Comparison of ENCODE assay signal across 26 cellular contexts in genomic region chr10:131440405-131441360, GRCh38.
A peak's percentile ranks its signal among the peaks of the same experiment; 100 is the strongest.
DNase-seq lines count a peak whose midpoint lies in the region; ATAC-seq, FAIRE-seq and TF ChIP-seq lines count a peak whose summit lies in the region.
"Had no signal": no experiment of that assay in that cellular context is flagged by ENCODE, and none has a peak within 500 bp of the region (broad histone marks: within the 10 kb centered on the region; RNA-seq: fewer than 3 reads in every experiment).

No MANE protein-coding gene starts in this region.

- intact Hi-C loops in kidney (cut with DNase I) = no loop called here
- intact Hi-C loops in left colon (cut with DNase I, micrococcal nuclease) = no loop called here

- no peak overlapping the region for H2AK5ac ChIP-seq in neuronal stem cell (ENCODE audit: low read depth, low read length)

- peak; percentile 8 for ATAC-seq in stimulated activated naive CD8-positive, alpha-beta T cell treated with anti-CD3 and anti-CD28 coated beads, Interleukin-15, Interleukin-2, amounts not matched to agents 100 U/mL and 50 U/mL, for 24 hours
- ATAC-seq in stimulated activated naive CD8-positive, alpha-beta T cell treated with anti-CD3 and anti-CD28 coated beads, Interleukin-15, amount 100 ng/mL, for 72 hours = no peak
- no peak for ATAC-seq in left colon
- no peak for ATAC-seq in esophagus mucosa
- ATAC-seq: A549, GM12878, GM23338, HCT116 had no signal

- peaks cover 0 to 2% (median 0%) of the 10 kb centered on the region in 3 experiments for H3K27me3 ChIP-seq in neuronal stem cell (ENCODE audit: control insufficient read depth in 3 of 3, insufficient read depth in 3 of 3, low read depth in 1 of 3, low read length in 3 of 3)
- H3K27me3 ChIP-seq: BE2C; BLaER1 treated with 17β-estradiol and CSF1 and Interleukin-3, amounts not matched to agents 10 nM and 100 nM had no signal

- no peak for FAIRE-seq in kidney (lab: Jason Lieb, UNC)
- FAIRE-seq: A549, D721Med, GM12878, GM19239 had no signal

- no peak for DNase-seq in stimulated activated naive CD8-positive, alpha-beta T cell treated with anti-CD3 and anti-CD28 coated beads, Interleukin-15, Interleukin-2, amounts not matched to agents 100 U/mL and 50 U/mL, for 24 hours
- no peak for DNase-seq in stimulated activated naive CD8-positive, alpha-beta T cell treated with anti-CD3 and anti-CD28 coated beads, Interleukin-15, amount 100 ng/mL, for 72 hours
- DNase-seq in kidney (peak; percentile 73), neuronal stem cell (ENCODE audit: low spot score) (no peak), left colon (no peak), amygdala (lab: John Stamatoyannopoulos, UW) (no peak)
- DNase-seq: 8988T; ACHN; AML-193; BE2C; CD8-positive, alpha-beta memory T cell; DMS 273 treated with DMSO at 0.1 percent for 48 hours; DMS79; EL; GDM1; H9 had no signal

- no peak overlapping the region for H2BK12ac ChIP-seq in neuronal stem cell (ENCODE audit: low read length)

- H3K4me3 Mint-ChIP-seq in stimulated activated naive CD8-positive, alpha-beta T cell treated with anti-CD3 and anti-CD28 coated beads, Interleukin-15, amount 100 ng/mL, for 72 hours = no peak overlapping the region
- H3K4me3 Mint-ChIP-seq: CD4-positive, alpha-beta T cell; CD8-positive, alpha-beta memory T cell; GM23338; H9 had no signal

- H3K9me3 Mint-ChIP-seq in stimulated activated naive CD8-positive, alpha-beta T cell treated with anti-CD3 and anti-CD28 coated beads, Interleukin-15, amount 100 ng/mL, for 72 hours = no peaks in the 10 kb centered on the region
- H3K9me3 Mint-ChIP-seq: CD14-positive monocyte; CD4-positive, alpha-beta T cell; H9 had no signal

- H3K4ac ChIP-seq in neuronal stem cell (ENCODE audit: low read length) = no peak overlapping the region

- H3K4me3 ChIP-seq in kidney (ENCODE audit: low read length in 2 of 2) = no peak overlapping the region
- no peak overlapping the region for H3K4me3 ChIP-seq in neuronal stem cell (ENCODE audit: low read length in 2 of 2)
- H3K4me3 ChIP-seq: A549; BLaER1 treated with 17β-estradiol and CSF1 and Interleukin-3, amounts not matched to agents 10 nM and 100 nM; GM12878; GM23338 had no signal

- H3K27me3 Mint-ChIP-seq in stimulated activated naive CD8-positive, alpha-beta T cell treated with anti-CD3 and anti-CD28 coated beads, Interleukin-15, amount 100 ng/mL, for 72 hours = peaks cover 43% of the 10 kb centered on the region

- H2BK120ac ChIP-seq in neuronal stem cell (ENCODE audit: low read depth, low read length) = no peak overlapping the region

- H3K36me3 ChIP-seq in kidney (ENCODE audit: control insufficient read depth in 1 of 2, insufficient read depth in 2 of 2, low read length in 2 of 2) (no peaks in the 10 kb centered on the region), neuronal stem cell (replicated peaks in 1 of 2; ENCODE audit: control insufficient read depth in 2 of 2, insufficient read depth in 2 of 2, low read length in 2 of 2) (no peaks in the 10 kb centered on the region)
- H3K36me3 ChIP-seq: BE2C; BLaER1 treated with 17β-estradiol and CSF1 and Interleukin-3, amounts not matched to agents 10 nM and 100 nM had no signal

- H2BK15ac ChIP-seq in neuronal stem cell (ENCODE audit: low read length) = no peak overlapping the region

- H3K4me1 ChIP-seq in kidney (ENCODE audit: control insufficient read depth in 1 of 2, insufficient read depth in 1 of 2, low read depth in 1 of 2, low read length in 2 of 2) = no peaks in the 10 kb centered on the region
- H3K4me1 ChIP-seq in neuronal stem cell (ENCODE audit: control insufficient read depth in 2 of 2, insufficient read depth in 1 of 2, low read depth in 1 of 2, low read length in 2 of 2) = peaks cover 0 to 6% of the 10 kb centered on the region in 2 donors
- H3K4me1 ChIP-seq: A549, BE2C had no signal

- no peak overlapping the region for H3K4me2 ChIP-seq in neuronal stem cell (ENCODE audit: insufficient read depth, low read length, poor library complexity, severe bottlenecking)
- H3K4me2 ChIP-seq: A549; BLaER1 treated with 17β-estradiol and CSF1 and Interleukin-3, amounts not matched to agents 10 nM and 100 nM; GM23338 had no signal

- H3K9ac ChIP-seq in kidney (ENCODE audit: low read length in 2 of 2) (no peak overlapping the region), neuronal stem cell (ENCODE audit: low read depth, low read length, poor library complexity) (no peak overlapping the region)
- H3K9ac ChIP-seq: BLaER1 treated with 17β-estradiol and CSF1 and Interleukin-3, amounts not matched to agents 10 nM and 100 nM had no signal

- no peak overlapping the region for H4K91ac ChIP-seq in neuronal stem cell (ENCODE audit: low read depth, low read length, poor library complexity)

- no peaks in the 10 kb centered on the region for H3K9me3 ChIP-seq in kidney (ENCODE audit: control insufficient read depth in 1 of 2, low read length in 2 of 2)
- no peaks in the 10 kb centered on the region for H3K9me3 ChIP-seq in neuronal stem cell (replicated peaks in 1 of 2; ENCODE audit: control insufficient read depth in 2 of 2, insufficient read depth in 1 of 2, low read depth in 1 of 2, low read length in 2 of 2)
- H3K9me3 ChIP-seq: A549; BE2C; BLaER1 treated with 17β-estradiol and CSF1 and Interleukin-3, amounts not matched to agents 10 nM and 100 nM had no signal

- TF ChIP-seq CTCF in kidney (IDR thresholded peaks at IDR 0.05; ENCODE audit: borderline replicate concordance, extremely low read depth, insufficient read depth) = no peak

- peak overlapping the region; percentile 72 for H3K18ac ChIP-seq in neuronal stem cell (ENCODE audit: low read length)

- no peak overlapping the region for H3K27ac Mint-ChIP-seq in stimulated activated naive CD8-positive, alpha-beta T cell treated with anti-CD3 and anti-CD28 coated beads, Interleukin-15, amount 100 ng/mL, for 72 hours
- H3K27ac Mint-ChIP-seq: CD14-positive monocyte; CD4-positive, alpha-beta T cell; CD8-positive, alpha-beta memory T cell; GM23338; H9 had no signal

- WGBS in neuronal stem cell (ENCODE audit: extremely low coverage in 2 of 2, insufficient read length in 2 of 2, insufficient replicate concordance in 1 of 2), 2 donors = no CpG with 5 or more reads among the region's 33 CpGs

- H2AFZ ChIP-seq in neuronal stem cell (ENCODE audit: low read length) = no peak overlapping the region
- H2AFZ ChIP-seq: GM23338 had no signal

- H3K79me1 ChIP-seq in neuronal stem cell (ENCODE audit: low read depth, low read length) = no peaks in the 10 kb centered on the region

- H2BK5ac ChIP-seq in neuronal stem cell (ENCODE audit: low read length) = no peak overlapping the region

- H3K4me1 Mint-ChIP-seq in stimulated activated naive CD8-positive, alpha-beta T cell treated with anti-CD3 and anti-CD28 coated beads, Interleukin-15, amount 100 ng/mL, for 72 hours = no peaks in the 10 kb centered on the region
- H3K4me1 Mint-ChIP-seq: CD14-positive monocyte; CD8-positive, alpha-beta memory T cell; GM23338 had no signal

- H3K27ac ChIP-seq in kidney (ENCODE audit: low read depth in 2 of 2, low read length in 2 of 2) (no peak overlapping the region), neuronal stem cell (replicated peaks; ENCODE audit: low read length) (no peak overlapping the region)
- H3K27ac ChIP-seq: A549; BLaER1 treated with 17β-estradiol and CSF1 and Interleukin-3, amounts not matched to agents 10 nM and 100 nM had no signal

- no peak overlapping the region for H4K8ac ChIP-seq in neuronal stem cell (ENCODE audit: low read depth, low read length)

- no peak overlapping the region for H3K14ac ChIP-seq in neuronal stem cell (ENCODE audit: low read length)

- no peak overlapping the region for H3K23ac ChIP-seq in neuronal stem cell (ENCODE audit: low read depth, low read length, poor library complexity)
